14 cellular contexts compared by ENCODE assay signal in the genomic region with DNA sequence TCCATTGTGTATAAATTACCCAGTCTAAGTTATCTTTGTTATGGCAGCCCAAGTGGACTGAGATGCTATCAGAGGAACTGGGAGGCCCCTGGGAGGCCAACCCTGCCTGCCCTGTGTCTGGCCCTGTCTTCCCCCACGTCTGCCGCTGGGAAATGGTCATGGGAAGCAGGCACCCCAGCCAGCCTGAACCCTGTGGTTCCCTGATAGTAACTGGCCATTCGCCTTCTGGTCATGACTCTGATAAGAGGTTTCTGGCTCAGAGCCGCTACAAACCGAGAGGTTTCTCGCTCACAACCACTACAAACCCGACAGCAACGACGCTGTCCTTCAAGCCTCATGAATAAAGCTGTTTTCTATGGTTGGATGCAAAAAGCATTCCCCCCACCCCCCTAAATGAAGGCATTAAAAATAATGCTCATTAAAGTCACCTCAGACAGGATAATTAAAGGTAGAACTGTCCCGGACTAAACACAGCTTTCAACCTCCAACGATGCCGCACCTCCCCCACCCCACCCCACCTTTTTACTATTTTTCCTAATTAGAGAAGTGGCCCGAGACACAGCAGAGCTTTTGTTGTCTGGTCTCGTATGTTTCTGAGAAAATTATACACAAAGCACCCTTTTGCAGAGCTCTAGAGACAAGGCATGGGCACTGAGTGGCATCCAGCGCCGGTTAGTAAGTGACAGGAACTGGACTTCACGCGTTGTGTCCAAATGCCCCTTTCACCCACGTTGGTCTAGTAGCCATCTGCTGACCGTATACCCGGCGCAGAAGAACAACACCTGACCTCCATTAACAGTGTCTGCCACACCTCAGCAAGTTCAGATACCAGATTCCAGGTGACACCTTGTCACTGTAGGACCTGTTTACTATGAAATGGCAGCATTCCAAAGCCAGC.
A peak's percentile ranks its signal among the peaks of the same experiment; 100 is the strongest.
DNase-seq lines count a peak whose midpoint lies in the region; ATAC-seq and TF ChIP-seq lines count a peak whose summit lies in the region.
"Had no signal": no experiment of that assay in that cellular context is flagged by ENCODE, and none has a peak within 500 bp of the region (broad histone marks: within the 10 kb centered on the region; RNA-seq: fewer than 3 reads in every experiment).

No MANE protein-coding gene starts in this region.

- no peak for TF ChIP-seq POLR2A in esophagus squamous epithelium (IDR thresholded peaks at IDR 0.05)

- H3K27ac ChIP-seq in esophagus squamous epithelium: no peak overlapping the region
- H3K27ac ChIP-seq: SJCRH30 had no signal

- TF ChIP-seq CTCF in osteocyte (IDR thresholded peaks at IDR 0.05): no peak
- no peak for TF ChIP-seq CTCF in esophagus squamous epithelium (IDR thresholded peaks at IDR 0.05)

- no peaks in the 10 kb centered on the region for H3K36me3 ChIP-seq in esophagus squamous epithelium
- H3K36me3 ChIP-seq: SJCRH30 had no signal

- ATAC-seq in left cardiac atrium (peak; percentile 34 to 92), GM19467 (IDR thresholded peaks at IDR 0.05; ENCODE audit: unreplicated experiment) (no peak)
- ATAC-seq: naive thymus-derived CD4-positive, alpha-beta T cell had no signal

- H3K4me1 Mint-ChIP-seq in osteocyte (ENCODE audit: unreplicated experiment): no peaks in the 10 kb centered on the region
- H3K4me1 Mint-ChIP-seq: naive thymus-derived CD4-positive, alpha-beta T cell had no signal

- no peaks in the 10 kb centered on the region for H3K27me3 Mint-ChIP-seq in osteocyte (ENCODE audit: unreplicated experiment)

- peaks cover 10% of the 10 kb centered on the region for H3K9me3 Mint-ChIP-seq in osteocyte (ENCODE audit: unreplicated experiment)
- H3K9me3 Mint-ChIP-seq: activated CD4-positive, alpha-beta memory T cell treated with anti-CD3 and anti-CD28 coated beads for 36 hours had no signal

- no peak overlapping the region for H3K27ac Mint-ChIP-seq in osteocyte (ENCODE audit: unreplicated experiment)
- H3K27ac Mint-ChIP-seq: activated CD4-positive, alpha-beta memory T cell treated with anti-CD3 and anti-CD28 coated beads for 36 hours; naive thymus-derived CD4-positive, alpha-beta T cell had no signal

- no peak overlapping the region for H3K4me3 ChIP-seq in esophagus squamous epithelium
- H3K4me3 ChIP-seq: SJCRH30 had no signal

- intact Hi-C loops in left cardiac atrium (cut with DNase I): loop anchor here in 1 of 2 donors (10.0 kb wide), 1 partner anchor 165 kb away; no protein-coding TSS in a partner anchor
- intact Hi-C loops in esophagus squamous epithelium (cut with DNase I): no loop called here

- no peaks in the 10 kb centered on the region for H3K9me3 ChIP-seq in esophagus squamous epithelium
- H3K9me3 ChIP-seq: SJCRH30 had no signal

- peak; percentile 93 for DNase-seq in CMK (ENCODE audit: low read depth)
- DNase-seq in SKM-1 treated with dmso at 0.1 percent for 144 hours (lab: John Stamatoyannopoulos, UW; ENCODE audit: unreplicated experiment): peak; percentile 26
- DNase-seq in left cardiac atrium: peak; percentile 82
- DNase-seq in osteocyte (ENCODE audit: extremely low spot score, unreplicated experiment): peak; percentile 48
- DNase-seq in NCI-H510A treated with DMSO at 0.1 percent for 48 hours (lab: John Stamatoyannopoulos, UW): no peak
- no peak for DNase-seq in activated CD4-positive, CD25-positive, alpha-beta regulatory T cell treated with anti-CD3 and anti-CD28 coated beads, Interleukin-2, amount 50 U/mL, for 72 hours
- DNase-seq in esophagus squamous epithelium (lab: John Stamatoyannopoulos, UW): no peak
- DNase-seq: activated CD4-positive, alpha-beta memory T cell treated with anti-CD3 and anti-CD28 coated beads for 36 hours; effector CD8-positive, alpha-beta T cell; naive thymus-derived CD4-positive, alpha-beta T cell; NCI-H1694; NCI-H446; SJCRH30 had no signal

- H3K4me1 ChIP-seq in esophagus squamous epithelium: no peaks in the 10 kb centered on the region
- H3K4me1 ChIP-seq: SJCRH30 had no signal

- no peaks in the 10 kb centered on the region for H3K36me3 Mint-ChIP-seq in osteocyte (ENCODE audit: unreplicated experiment)
- H3K36me3 Mint-ChIP-seq: activated CD4-positive, alpha-beta memory T cell treated with anti-CD3 and anti-CD28 coated beads for 36 hours had no signal

- H3K27me3 ChIP-seq in esophagus squamous epithelium: peaks cover 0 to 19% (median 0%) of the 10 kb centered on the region in 4 donors
- H3K27me3 ChIP-seq: SJCRH30 had no signal

- no peak overlapping the region for H3K4me3 Mint-ChIP-seq in osteocyte (ENCODE audit: unreplicated experiment)
- H3K4me3 Mint-ChIP-seq: activated CD4-positive, alpha-beta memory T cell treated with anti-CD3 and anti-CD28 coated beads for 36 hours; naive thymus-derived CD4-positive, alpha-beta T cell had no signal

- WGBS in esophagus squamous epithelium, 2 donors: 77 to 85% methylated on average over 17 to 20 of the region's 22 CpGs

Comparison
In these comparisons a context has a peak if more than half of its experiments do, and no peak if none do; other contexts are left out.
1. DNase-seq: peak in CMK (single experiment), SKM-1 treated with dmso at 0.1 percent for 144 hours (single experiment), left cardiac atrium (single experiment) and osteocyte (single experiment); none in NCI-H510A treated with DMSO at 0.1 percent for 48 hours (single experiment), activated CD4-positive, CD25-positive, alpha-beta regulatory T cell treated with anti-CD3 and anti-CD28 coated beads, Interleukin-2, amount 50 U/mL, for 72 hours (single experiment) and esophagus squamous epithelium (single experiment).